Comparison of ENCODE assay signal across 18 cellular contexts in genomic region chr11:125091877-125092664, GRCh38. TPM values are rescaled to one million over a fixed set of nuclear protein-coding genes. Genes with fewer than 3 reads are reported as not detected.
DNase-seq lines count a peak whose midpoint lies in the region; ATAC-seq, FAIRE-seq and TF ChIP-seq lines count a peak whose summit lies in the region.
"Had no signal": no experiment of that assay in that cellular context is flagged by ENCODE, and none has a peak within 500 bp of the region (broad histone marks: within the 10 kb centered on the region; RNA-seq: fewer than 3 reads in every experiment).

No MANE protein-coding gene starts in this region.

- H3K9me3 ChIP-seq in SK-N-SH (no peaks in the 10 kb centered on the region), astrocyte (ENCODE audit: insufficient read depth, low read depth, low read length) (no peaks in the 10 kb centered on the region), HepG2 (ENCODE audit: low read length) (no peaks in the 10 kb centered on the region), spleen (no peaks in the 10 kb centered on the region)
- no peaks in the 10 kb centered on the region for H3K9me3 ChIP-seq in CD8-positive, alpha-beta memory T cell (ENCODE audit: low read length)
- H3K9me3 ChIP-seq: SJCRH30 had no signal

- TF ChIP-seq CTCF in SK-N-SH (IDR thresholded peaks at IDR 0.05) (no peak), astrocyte (IDR thresholded peaks at IDR 0.05; ENCODE audit: insufficient read depth, low read depth, low read length) (no peak), HepG2 (CRISPR knock-in tag; IDR thresholded peaks at IDR 0.05) (no peak), spleen (IDR thresholded peaks at IDR 0.05 in 8 of 11, conservative IDR thresholded peaks at IDR 0.05 in 3 of 11) (no peak)

- H2AFZ ChIP-seq in SK-N-SH (ENCODE audit: low read depth), result peak overlapping the region; percentile 61
- H2AFZ ChIP-seq in astrocyte (ENCODE audit: low read depth, low read length), result peak overlapping the region; percentile 52
- no peak overlapping the region for H2AFZ ChIP-seq in HepG2 (ENCODE audit: low read length)

- WGBS in SK-N-SH (ENCODE audit: low lambda C conversion rate), result 86% methylated on average over 6 of the region's 6 CpGs
- 75% methylated on average over 6 of the region's 6 CpGs for WGBS in HepG2 (ENCODE audit: low lambda C conversion rate)
- 83 to 89% (median 84%) methylated on average over 6 of the region's 6 CpGs for WGBS in spleen, 5 donors

- no peaks in the 10 kb centered on the region for H3K9me3 Mint-ChIP-seq in astrocyte (ENCODE audit: unreplicated experiment)
- no peaks in the 10 kb centered on the region for H3K9me3 Mint-ChIP-seq in CD8-positive, alpha-beta memory T cell
- H3K9me3 Mint-ChIP-seq: naive B cell; stimulated activated naive CD8-positive, alpha-beta T cell treated with anti-CD3 and anti-CD28 coated beads, Interleukin-15, Interleukin-2, amounts not matched to agents 100 ng/mL and 50 ng/mL, for 24 hours; WTC11 had no signal

- no peak for TF ChIP-seq EP300 in SK-N-SH (IDR thresholded peaks at IDR 0.05; ENCODE audit: borderline replicate concordance in 1 of 2, low read depth in 1 of 2, low read length in 1 of 2)
- TF ChIP-seq EP300 in HepG2 (IDR thresholded peaks at IDR 0.05; ENCODE audit: low read depth in 2 of 2, low read length in 2 of 2), result no peak
- TF ChIP-seq EP300 in HepG2 (CRISPR knock-in tag; IDR thresholded peaks at IDR 0.05; ENCODE audit: borderline replicate concordance), result no peak

- no peak overlapping the region for H3K4me3 ChIP-seq in SK-N-SH (ENCODE audit: low read depth in 2 of 2, low read length in 1 of 2)
- no peak overlapping the region for H3K4me3 ChIP-seq in astrocyte (ENCODE audit: insufficient read depth, low read depth, low read length)
- no peak overlapping the region for H3K4me3 ChIP-seq in HepG2 (replicated peaks in 1 of 3; ENCODE audit: insufficient read depth in 1 of 3, low read depth in 2 of 3, low read length in 3 of 3)
- no peak overlapping the region for H3K4me3 ChIP-seq in spleen
- no peak overlapping the region for H3K4me3 ChIP-seq in CD8-positive, alpha-beta memory T cell (ENCODE audit: low read length)
- H3K4me3 ChIP-seq: lung, SJCRH30 had no signal

- H3K4me1 ChIP-seq in SK-N-SH (ENCODE audit: control insufficient read depth in 1 of 2, insufficient read depth in 2 of 2, low read depth in 1 of 2, low read length in 1 of 2) (peaks cover 4% of the 10 kb centered on the region in 2 experiments; a peak in 2 of 4 replicates), astrocyte (ENCODE audit: insufficient read depth, low read length) (peaks cover 16% of the 10 kb centered on the region), HepG2 (ENCODE audit: insufficient read depth, low read length) (peaks cover 1% of the 10 kb centered on the region), spleen (peaks cover 0 to 15% (median 10%) of the 10 kb centered on the region in 6 donors)
- no peaks in the 10 kb centered on the region for H3K4me1 ChIP-seq in CD8-positive, alpha-beta memory T cell (ENCODE audit: insufficient read depth, low read length)

- H3K27ac ChIP-seq in SK-N-SH (ENCODE audit: low read depth in 2 of 2, low read length in 1 of 2) (peak overlapping the region in 1 of 2 experiments; percentile 17; a peak in 1 of 4 replicates), astrocyte (ENCODE audit: low read depth, low read length) (peak overlapping the region; percentile 35), HepG2 (ENCODE audit: extremely low read length, insufficient read depth, low read length) (no peak overlapping the region), spleen (peak overlapping the region in 2 of 8 donors; percentile 26 to 45), substantia nigra (ENCODE audit: low read depth, low read length, poor library complexity, severe bottlenecking) (no peak overlapping the region)
- H3K27ac ChIP-seq in CD8-positive, alpha-beta memory T cell (ENCODE audit: low read depth, low read length), result no peak overlapping the region
- H3K27ac ChIP-seq: 22Rv1 had no signal

- H4K20me1 ChIP-seq in SK-N-SH (ENCODE audit: insufficient read depth) (no peaks in the 10 kb centered on the region), astrocyte (ENCODE audit: insufficient read depth, low read length) (no peaks in the 10 kb centered on the region), HepG2 (ENCODE audit: insufficient read depth, low read length) (no peaks in the 10 kb centered on the region)

- POLR2A ChIA-PET in SK-N-SH (lab: Yijun Ruan, JAX), result interaction anchor here (0.6 to 2.4 kb wide), 4 partner anchors 49 to 528 kb away, joined by 3 to 6 read pairs (median 4); no protein-coding TSS in a partner anchor
- POLR2A ChIA-PET in HepG2 (lab: Yijun Ruan, JAX), result interaction anchor here (1.1 to 1.7 kb wide), 4 partner anchors 9 to 139 kb away, joined by 3 to 7 read pairs (median 4); no protein-coding TSS in a partner anchor
- POLR2A ChIA-PET in CD8-positive, alpha-beta memory T cell (lab: Charles Lee), result no interaction called here

- H3K36me3 ChIP-seq in SK-N-SH (replicated peaks in 1 of 2; ENCODE audit: control insufficient read depth in 1 of 2, insufficient read depth in 2 of 2, low read length in 1 of 2) (peaks cover 12 to 24% of the 10 kb centered on the region in 2 experiments), astrocyte (ENCODE audit: insufficient read depth, low read length) (no peaks in the 10 kb centered on the region), HepG2 (replicated peaks in 1 of 2; ENCODE audit: control insufficient read depth in 1 of 2, insufficient read depth in 2 of 2, low read length in 2 of 2) (no peaks in the 10 kb centered on the region), spleen (peaks cover 0 to 60% (median 5%) of the 10 kb centered on the region in 6 donors)
- H3K36me3 ChIP-seq in CD8-positive, alpha-beta memory T cell (ENCODE audit: insufficient read depth, low read length), result no peaks in the 10 kb centered on the region
- H3K36me3 ChIP-seq: SJCRH30 had no signal

- peak overlapping the region; percentile 97 for H3K27ac Mint-ChIP-seq in astrocyte (ENCODE audit: unreplicated experiment)
- peak overlapping the region in 2 of 8 donors; percentile 53 to 82 for H3K27ac Mint-ChIP-seq in CD8-positive, alpha-beta memory T cell
- H3K27ac Mint-ChIP-seq: stimulated activated naive CD8-positive, alpha-beta T cell treated with anti-CD3 and anti-CD28 coated beads, Interleukin-15, Interleukin-2, amounts not matched to agents 100 ng/mL and 50 ng/mL, for 24 hours had no signal

- no peak for FAIRE-seq in astrocyte (lab: Jason Lieb, UNC)
- FAIRE-seq in HepG2 (lab: Jason Lieb, UNC), result no peak
- FAIRE-seq: bronchial epithelial cell had no signal

- in situ Hi-C loops in HepG2 (cut with HindIII; ENCODE audit: extremely low pct_ligation_motif_present, low pct_unique_long_range_greater_than_20kb), result loop anchor here (5.0 kb wide), 1 partner anchor 50 kb away; no protein-coding TSS in a partner anchor

- H3K9ac ChIP-seq in SK-N-SH (no peak overlapping the region), astrocyte (ENCODE audit: low read length) (no peak overlapping the region), HepG2 (ENCODE audit: insufficient read depth, low read depth, low read length) (no peak overlapping the region)

- H3F3A ChIP-seq in SK-N-SH (replicated peaks; ENCODE audit: insufficient read depth), result peaks cover 2% of the 10 kb centered on the region

- no peaks in the 10 kb centered on the region for H3K9me2 ChIP-seq in SK-N-SH

- CTCF ChIA-PET in SK-N-SH (lab: Yijun Ruan, JAX), result interaction anchor here (0.6 to 13.2 kb wide), 56 partner anchors 8 to 475 kb away, joined by 3 to 147 read pairs (median 6); partner anchors contain the start of gene TMEM218
- CTCF ChIA-PET in HepG2 (lab: Yijun Ruan, JAX; ENCODE audit: low intra/inter-chr PET ratio, low total read pairs), result interaction anchor here (1.3 to 2.1 kb wide), 6 partner anchors 21 to 257 kb away, joined by 7 to 11 read pairs (median 8); no protein-coding TSS in a partner anchor
- CTCF ChIA-PET in CD8-positive, alpha-beta memory T cell (lab: Charles Lee), result interaction anchor here (1.4 to 3.8 kb wide), 6 partner anchors 19 to 88 kb away, joined by 3 to 21 read pairs (median 4); partner anchors contain the start of gene TMEM218

- ATAC-seq in SK-N-SH treated with all-trans-retinoic acid at 6 μM for 48 hours (no peak; the same call in 2 of the 3 replicates), HepG2 (peak; percentile 17; the same call in 1 of the 3 replicates)

- peaks cover 19% of the 10 kb centered on the region for H3K4me1 Mint-ChIP-seq in astrocyte (ENCODE audit: low read depth, unreplicated experiment)
- no peaks in the 10 kb centered on the region for H3K4me1 Mint-ChIP-seq in CD8-positive, alpha-beta memory T cell

- H3K27me3 ChIP-seq in SK-N-SH (ENCODE audit: insufficient read depth), result no peaks in the 10 kb centered on the region
- H3K27me3 ChIP-seq in astrocyte (ENCODE audit: insufficient read depth, low read length), result no peaks in the 10 kb centered on the region
- no peaks in the 10 kb centered on the region for H3K27me3 ChIP-seq in HepG2 (ENCODE audit: control insufficient read depth in 1 of 2, insufficient read depth in 2 of 2, low read length in 2 of 2)
- H3K27me3 ChIP-seq in spleen (replicated peaks in 1 of 7), result no peaks in the 10 kb centered on the region
- no peaks in the 10 kb centered on the region for H3K27me3 ChIP-seq in CD8-positive, alpha-beta memory T cell (ENCODE audit: insufficient read depth, low read length, poor library complexity, severe bottlenecking)
- H3K27me3 ChIP-seq: SJCRH30 had no signal

- H3K4me2 ChIP-seq in SK-N-SH, result no peak overlapping the region
- peak overlapping the region; percentile 55 for H3K4me2 ChIP-seq in astrocyte (ENCODE audit: low read length)
- no peak overlapping the region for H3K4me2 ChIP-seq in HepG2 (ENCODE audit: low read depth, low read length)

- intact Hi-C loops in HepG2 (cut with micrococcal nuclease; ENCODE audit: unreplicated experiment) (loop anchor here (1.0 kb wide), 5 partner anchors 22 to 256 kb away; no protein-coding TSS in a partner anchor), spleen (cut with DNase I; ENCODE audit: low total_unique reads) (loop anchor here (10.0 kb wide), 2 partner anchors 53 to 253 kb away; no protein-coding TSS in a partner anchor)

- DNase-seq in SK-N-SH (no peak), astrocyte (ENCODE audit: low read depth) (no peak), HepG2 (ENCODE audit: low spot score) (no peak), spleen (peak; percentile 47), DMS153 treated with DMSO at 0.1 percent for 48 hours (lab: John Stamatoyannopoulos, UW; ENCODE audit: unreplicated experiment) (no peak), substantia nigra (lab: John Stamatoyannopoulos, UW) (no peak)
- no peak for DNase-seq in CD8-positive, alpha-beta memory T cell
- DNase-seq: activated CD4-positive, alpha-beta T cell treated with anti-CD3 and anti-CD28 coated beads, Interleukin-2, amount 50 U/mL, for 48 hours; activated gamma-delta T cell; naive B cell; NCI-H1048 had no signal

- no peaks in the 10 kb centered on the region for H3K36me3 Mint-ChIP-seq in astrocyte (ENCODE audit: low read depth, unreplicated experiment)
- H3K36me3 Mint-ChIP-seq in CD8-positive, alpha-beta memory T cell, result peaks cover 4 to 26% (median 17%) of the 10 kb centered on the region in 3 donors
- H3K36me3 Mint-ChIP-seq: naive B cell had no signal

- peak overlapping the region; percentile 18 for H3K4me3 Mint-ChIP-seq in astrocyte (ENCODE audit: unreplicated experiment)
- H3K4me3 Mint-ChIP-seq in CD8-positive, alpha-beta memory T cell, result no peak overlapping the region
- H3K4me3 Mint-ChIP-seq: naive B cell; stimulated activated naive CD8-positive, alpha-beta T cell treated with anti-CD3 and anti-CD28 coated beads, Interleukin-15, Interleukin-2, amounts not matched to agents 100 ng/mL and 50 ng/mL, for 24 hours; WTC11 had no signal

- TF ChIP-seq RAD21 in SK-N-SH (IDR thresholded peaks at IDR 0.05; ENCODE audit: low read length) (no peak), HepG2 (CRISPR knock-in tag; IDR thresholded peaks at IDR 0.05) (no peak)

- no peaks in the 10 kb centered on the region for H3K27me3 Mint-ChIP-seq in astrocyte (ENCODE audit: low read depth, unreplicated experiment)
- no peaks in the 10 kb centered on the region for H3K27me3 Mint-ChIP-seq in CD8-positive, alpha-beta memory T cell
- H3K27me3 Mint-ChIP-seq: naive B cell; stimulated activated naive CD8-positive, alpha-beta T cell treated with anti-CD3 and anti-CD28 coated beads, Interleukin-15, Interleukin-2, amounts not matched to agents 100 ng/mL and 50 ng/mL, for 24 hours had no signal

- no TSS peak for BruUV-seq in HepG2 (replicated peaks; lab: Mats Ljungman, UMichigan)

- TF ChIP-seq POLR2A in HepG2 (IDR thresholded peaks at IDR 0.05; ENCODE audit: insufficient read depth in 1 of 2, low read depth in 2 of 2, low read length in 2 of 2), result no peak
- no peak for TF ChIP-seq POLR2A in spleen (IDR thresholded peaks at IDR 0.05)

- no peaks in the 10 kb centered on the region for H3K79me2 ChIP-seq in SK-N-SH (ENCODE audit: insufficient read depth)
- H3K79me2 ChIP-seq in astrocyte (ENCODE audit: insufficient read depth, low read length), result no peaks in the 10 kb centered on the region
- no peaks in the 10 kb centered on the region for H3K79me2 ChIP-seq in HepG2 (ENCODE audit: insufficient read depth, low read length)

RNA-seq across cellular contexts. Expression of gene TMEM218, which starts 19.4 kb away (rescaled TPM):
- polyA plus RNA-seq in SK-N-SH (2012; rRNA removed) (34.8 and 36.2 TPM in 2 replicates), HepG2 (2011; rRNA removed) (10.0 and 11.8 TPM in 2 replicates), spleen (10 to 100 TPM; 28.0 to 34.7 (median 30.1) TPM)
- 37.6 and 37.8 TPM in 2 replicates for polyA plus RNA-seq in SK-N-SH (2012; cell fraction: cytosol; rRNA removed)
- polyA plus RNA-seq in SK-N-SH (2012; cell fraction: nucleus; rRNA removed), result 36.5 and 56.6 TPM in 2 replicates
- total RNA-seq in astrocyte (11.6 and 11.9 TPM in 2 replicates), HepG2 (2016; rRNA removed; fragmentation: Illumina TruSeq; extraction: Trizol) (14.0 and 14.2 TPM in 2 replicates), spleen (10 to 100 TPM; 12.0 to 23.1 (median 17.9) TPM)
- 5.2 and 7.3 TPM in 2 replicates for total RNA-seq in HepG2 (2016; cell fraction: cytosol; rRNA removed; fragmentation: Illumina TruSeq; extraction: Trizol; ENCODE audit: low read depth)
- total RNA-seq in HepG2 (2016; cell fraction: insoluble cytoplasmic fraction; rRNA removed; fragmentation: Illumina TruSeq; extraction: Trizol), result 14.1 and 16.1 TPM in 2 replicates
- total RNA-seq in HepG2 (2016; cell fraction: membrane; rRNA removed; fragmentation: Illumina TruSeq; extraction: Trizol), result 11.0 and 12.9 TPM in 2 replicates
- total RNA-seq in HepG2 (2016; cell fraction: nucleus; rRNA removed; fragmentation: Illumina TruSeq; extraction: Trizol), result 11.0 and 11.8 TPM in 2 replicates
- polyA plus RNA-seq in HepG2 (2011; cell fraction: cytosol; rRNA removed), result 12.9 and 14.2 TPM in 2 replicates
- polyA plus RNA-seq in HepG2 (2011; cell fraction: nucleus; rRNA removed), result 12.0 TPM in 2 replicates
- 8.4 and 10.1 TPM in 2 replicates for polyA plus RNA-seq in HepG2 (2012)
- polyA plus RNA-seq in HepG2 (2016; cell fraction: cytosol; fragmentation: Illumina TruSeq; extraction: Trizol; ENCODE audit: low read depth), result 4.6 and 6.0 TPM in 2 replicates
- 12.6 and 16.7 TPM in 2 replicates for polyA plus RNA-seq in HepG2 (2016; cell fraction: insoluble cytoplasmic fraction; fragmentation: Illumina TruSeq; extraction: Trizol; ENCODE audit: low read depth)
- 7.0 and 10.1 TPM in 2 replicates for polyA plus RNA-seq in HepG2 (2016; cell fraction: membrane; fragmentation: Illumina TruSeq; extraction: Trizol; ENCODE audit: low read depth)
- 16.2 and 19.0 TPM in 2 replicates for polyA plus RNA-seq in HepG2 (2016; cell fraction: nucleus; fragmentation: Illumina TruSeq; extraction: Trizol; ENCODE audit: insufficient read depth, low read depth)
- 4.5 and 7.8 TPM in 2 replicates for polyA minus RNA-seq in HepG2 (2011; rRNA and poly(A)+ RNA removed; ENCODE audit: low replicate concordance)
- 2.6 and 3.8 TPM in 2 replicates for polyA minus RNA-seq in HepG2 (2011; cell fraction: cytosol; rRNA and poly(A)+ RNA removed)
- polyA minus RNA-seq in HepG2 (2011; cell fraction: nucleus; rRNA and poly(A)+ RNA removed), result 8.1 and 9.7 TPM in 2 replicates
- total RNA-seq in CD8-positive, alpha-beta memory T cell, result 10 to 100 TPM; 22.5 to 25.5 TPM
- 36.6 TPM for polyA plus RNA-seq in CD8-positive, alpha-beta memory T cell

RNA-seq across cellular contexts. Expression of gene SLC37A2, which starts 29.0 kb away (rescaled TPM):
- polyA plus RNA-seq in SK-N-SH (2012; rRNA removed) (0.39 and 0.44 TPM in 2 replicates), HepG2 (2011; rRNA removed) (3.8 and 7.1 TPM in 2 replicates), spleen (10 to 100 TPM in 1 of 3 donors, 1 to 10 TPM in 2; 3.5 to 19.2 (median 6.6) TPM)
- polyA plus RNA-seq in SK-N-SH (2012; cell fraction: cytosol; rRNA removed), result 0.12 and 0.21 TPM in 2 replicates
- 1.5 and 2.2 TPM in 2 replicates for polyA plus RNA-seq in SK-N-SH (2012; cell fraction: nucleus; rRNA removed)
- total RNA-seq in astrocyte (0.62 and 1.3 TPM in 2 replicates), HepG2 (2016; rRNA removed; fragmentation: Illumina TruSeq; extraction: Trizol) (1.8 and 4.6 TPM in 2 replicates), spleen (10 to 100 TPM; 37.1 to 85.7 (median 59.0) TPM)
- 0.30 and 0.53 TPM in 2 replicates for total RNA-seq in HepG2 (2016; cell fraction: cytosol; rRNA removed; fragmentation: Illumina TruSeq; extraction: Trizol; ENCODE audit: low read depth)
- 1.9 and 5.8 TPM in 2 replicates for total RNA-seq in HepG2 (2016; cell fraction: insoluble cytoplasmic fraction; rRNA removed; fragmentation: Illumina TruSeq; extraction: Trizol)
- 1.7 TPM in 2 replicates for total RNA-seq in HepG2 (2016; cell fraction: membrane; rRNA removed; fragmentation: Illumina TruSeq; extraction: Trizol)
- 5.8 and 6.3 TPM in 2 replicates for total RNA-seq in HepG2 (2016; cell fraction: nucleus; rRNA removed; fragmentation: Illumina TruSeq; extraction: Trizol)
- polyA plus RNA-seq in HepG2 (2011; cell fraction: cytosol; rRNA removed), result 3.3 and 6.2 TPM in 2 replicates
- polyA plus RNA-seq in HepG2 (2011; cell fraction: nucleus; rRNA removed), result 9.4 and 27.0 TPM in 2 replicates
- polyA plus RNA-seq in HepG2 (2012), result 1.3 and 1.8 TPM in 2 replicates
- 0.51 and 0.58 TPM in 2 replicates for polyA plus RNA-seq in HepG2 (2016; cell fraction: cytosol; fragmentation: Illumina TruSeq; extraction: Trizol; ENCODE audit: low read depth)
- 1.9 and 2.2 TPM in 2 replicates for polyA plus RNA-seq in HepG2 (2016; cell fraction: insoluble cytoplasmic fraction; fragmentation: Illumina TruSeq; extraction: Trizol; ENCODE audit: low read depth)
- polyA plus RNA-seq in HepG2 (2016; cell fraction: membrane; fragmentation: Illumina TruSeq; extraction: Trizol; ENCODE audit: low read depth), result 0.93 and 1.1 TPM in 2 replicates
- polyA plus RNA-seq in HepG2 (2016; cell fraction: nucleus; fragmentation: Illumina TruSeq; extraction: Trizol; ENCODE audit: insufficient read depth, low read depth), result 8.4 and 9.8 TPM in 2 replicates
- 0.26 and 16.3 TPM in 2 replicates for polyA minus RNA-seq in HepG2 (2011; rRNA and poly(A)+ RNA removed; ENCODE audit: low replicate concordance)
- 2.0 and 4.0 TPM in 2 replicates for polyA minus RNA-seq in HepG2 (2011; cell fraction: cytosol; rRNA and poly(A)+ RNA removed)
- 2.7 and 5.3 TPM in 2 replicates for polyA minus RNA-seq in HepG2 (2011; cell fraction: nucleus; rRNA and poly(A)+ RNA removed)
- total RNA-seq in CD8-positive, alpha-beta memory T cell, result 1 to 10 TPM; 1.5 to 2.0 TPM
- polyA plus RNA-seq in CD8-positive, alpha-beta memory T cell, result 0.33 TPM

Comparison
In these comparisons a context has a peak if more than half of its experiments do, and no peak if none do; other contexts are left out.
1. RNA of gene SLC37A2, which starts 29.0 kb away (total RNA-seq): 37.1 to 85.7 TPM in spleen; 0.30 to 6.3 TPM in HepG2, 1.5 to 2.0 TPM in CD8-positive, alpha-beta memory T cell and 0.62 to 1.3 TPM in astrocyte; every median in the first group is over 4 times any median in the second.